In genomic region chr15:100672959-100673358, GRCh38 we compare ENCODE assay signal across 23 cellular contexts.
A peak's percentile ranks its signal among the peaks of the same experiment; 100 is the strongest.
DNase-seq lines count a peak whose midpoint lies in the region; ATAC-seq and TF ChIP-seq lines count a peak whose summit lies in the region.
"Had no signal": no experiment of that assay in that cellular context is flagged by ENCODE, and none has a peak within 500 bp of the region (broad histone marks: within the 10 kb centered on the region; RNA-seq: fewer than 3 reads in every experiment).

No MANE protein-coding gene starts in this region.

- intact Hi-C loops in Panc1 (cut with micrococcal nuclease; ENCODE audit: unreplicated experiment) (loop anchor here (2.0 kb wide), 1 partner anchor 200 kb away; no protein-coding TSS in a partner anchor), gastrocnemius medialis (cut with DNase I; ENCODE audit: low total_unique reads) (loop anchor here (2.0 kb wide), 1 partner anchor 334 kb away; no protein-coding TSS in a partner anchor)

- POLR2A ChIA-PET in Panc1 (lab: Charles Lee) = no interaction called here

- no peak for TF ChIP-seq POLR2A in gastrocnemius medialis (IDR thresholded peaks at IDR 0.05)

- H3K27me3 ChIP-seq in Panc1 (ENCODE audit: control insufficient read depth, insufficient read depth, low read length) (no peaks in the 10 kb centered on the region), adipocyte (replicated peaks; ENCODE audit: control insufficient read depth, insufficient read depth, low read length) (no peaks in the 10 kb centered on the region), gastrocnemius medialis (no peaks in the 10 kb centered on the region)
- H3K27me3 ChIP-seq: BLaER1 treated with 17β-estradiol and CSF1 and Interleukin-3, amounts not matched to agents 10 nM and 100 nM had no signal

- CTCF ChIA-PET in Panc1 (lab: Charles Lee) = no interaction called here

- peaks cover 12% of the 10 kb centered on the region for H3K4me1 ChIP-seq in Panc1 (ENCODE audit: control insufficient read depth, insufficient read depth, low read length)
- peaks cover 10% of the 10 kb centered on the region for H3K4me1 ChIP-seq in adipocyte (ENCODE audit: control insufficient read depth, insufficient read depth, low read length)
- H3K4me1 ChIP-seq in gastrocnemius medialis = no peaks in the 10 kb centered on the region
- H3K4me1 ChIP-seq: BLaER1 treated with 17β-estradiol and CSF1 and Interleukin-3, amounts not matched to agents 10 nM and 100 nM had no signal

- ATAC-seq in Panc1 = no peak
- ATAC-seq in gastrocnemius medialis = no peak
- ATAC-seq: T-helper 17 cell had no signal

- peak overlapping the region; percentile 74 for H3K9ac ChIP-seq in adipocyte (ENCODE audit: low read length)
- H3K9ac ChIP-seq: BLaER1 treated with 17β-estradiol and CSF1 and Interleukin-3, amounts not matched to agents 10 nM and 100 nM had no signal

- peak; percentile 59 for DNase-seq in NCI-H82 (lab: John Stamatoyannopoulos, UW)
- no peak for DNase-seq in NCI-H82 treated with DMSO at 0.1 percent for 48 hours (lab: John Stamatoyannopoulos, UW; ENCODE audit: unreplicated experiment)
- DNase-seq in Panc1 (ENCODE audit: low read depth, low spot score) = no peak
- DNase-seq in adipocyte (ENCODE audit: low read depth) = no peak
- DNase-seq in activated naive CD4-positive, alpha-beta T cell treated with anti-CD3 and anti-CD28 coated beads, Interleukin-2, amount 50 U/mL, for 16 hours = no peak
- no peak for DNase-seq in gastrocnemius medialis
- no peak for DNase-seq in CD1c-positive myeloid dendritic cell (ENCODE audit: extremely low spot score)
- DNase-seq: CD4-positive, alpha-beta memory T cell; COR-L47; DMS153; DND-41; Karpas-422; NCI-H1105 treated with DMSO at 0.1 percent for 48 hours; NCI-H146; NCI-H1930; NCI-H2107; NK-92 treated with Interleukin-12 subunit alpha and Interleukin-12 subunit beta, amount 100 ng/mL, for 24 hours; PC-9; SHP77 treated with DMSO at 0.1 percent for 48 hours; T-helper 17 cell had no signal

- H3K36me3 ChIP-seq in Panc1 (ENCODE audit: control insufficient read depth, insufficient read depth, low read length) = no peaks in the 10 kb centered on the region
- H3K36me3 ChIP-seq in adipocyte (ENCODE audit: control insufficient read depth, insufficient read depth, low read length, severe bottlenecking) = no peaks in the 10 kb centered on the region
- no peaks in the 10 kb centered on the region for H3K36me3 ChIP-seq in gastrocnemius medialis
- H3K36me3 ChIP-seq: BLaER1 treated with 17β-estradiol and CSF1 and Interleukin-3, amounts not matched to agents 10 nM and 100 nM had no signal

- H3K27ac ChIP-seq in Panc1 (ENCODE audit: low read length) (peak overlapping the region; percentile 72), gastrocnemius medialis (no peak overlapping the region)
- H3K27ac ChIP-seq: BLaER1 treated with 17β-estradiol and CSF1 and Interleukin-3, amounts not matched to agents 10 nM and 100 nM; RWPE1; SK-N-MC had no signal

- TF ChIP-seq CTCF in Panc1 (IDR thresholded peaks at IDR 0.05) = no peak
- no peak for TF ChIP-seq CTCF in gastrocnemius medialis (IDR thresholded peaks at IDR 0.05 in 4 of 5, conservative IDR thresholded peaks at IDR 0.05 in 1 of 5)

- no peak overlapping the region for H3K4me3 ChIP-seq in Panc1 (ENCODE audit: low read depth in 2 of 2, low read length in 2 of 2)
- no peak overlapping the region for H3K4me3 ChIP-seq in adipocyte (ENCODE audit: low read length)
- no peak overlapping the region for H3K4me3 ChIP-seq in gastrocnemius medialis
- H3K4me3 ChIP-seq: BLaER1 treated with 17β-estradiol and CSF1 and Interleukin-3, amounts not matched to agents 10 nM and 100 nM; PC-9; SK-N-MC had no signal

- H3K9me3 ChIP-seq in Panc1 (ENCODE audit: control insufficient read depth, insufficient read depth, low read depth, low read length) (no peaks in the 10 kb centered on the region), adipocyte (ENCODE audit: control insufficient read depth, low read length) (no peaks in the 10 kb centered on the region), gastrocnemius medialis (no peaks in the 10 kb centered on the region)

- BruUV-seq in Panc1 (replicated peaks; lab: Mats Ljungman, UMichigan) = no TSS peak

- in situ Hi-C loops in Panc1 (cut with HindIII; ENCODE audit: low pct_unique_long_range_greater_than_20kb, low sequenced_read_pairs) (no loop called here), gastrocnemius medialis (cut with MboI; ENCODE audit: low sequenced_read_pairs in 4 of 4) (no loop called here)
